Comparison of ENCODE assay signal across 30 cellular contexts in the genomic region with DNA sequence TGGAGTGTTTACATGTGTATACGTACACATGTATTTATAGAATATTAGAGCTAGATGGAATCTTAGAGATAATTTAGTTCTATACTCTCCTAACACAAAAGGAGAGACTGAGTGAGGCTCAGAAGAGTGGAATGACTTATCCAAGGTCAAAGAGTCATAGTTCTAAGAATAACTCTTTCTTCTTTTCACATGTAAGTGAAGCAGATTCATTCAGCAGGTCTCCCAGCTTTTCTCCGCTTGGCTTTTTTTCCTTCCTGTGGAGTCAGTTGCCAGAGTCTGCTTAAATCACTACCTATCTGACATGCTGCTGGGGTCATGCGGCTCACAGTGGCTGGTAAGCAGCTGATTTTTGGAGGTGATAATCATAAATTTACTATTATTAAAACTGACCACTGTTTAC.
"Had no signal": no experiment of that assay in that cellular context is flagged by ENCODE, and none has a peak within 500 bp of the region (broad histone marks: within the 10 kb centered on the region; RNA-seq: fewer than 3 reads in every experiment).

No MANE protein-coding gene starts in this region.

- H3K9me3 Mint-ChIP-seq: activated CD8-positive, alpha-beta T cell treated with anti-CD3 and anti-CD28 coated beads for 36 hours; activated naive CD4-positive, alpha-beta T cell treated with anti-CD3 and anti-CD28 coated beads, Interleukin-2, amount 50 U/mL, for 24 hours; nephron progenitor cell had no signal

- H3K27me3 ChIP-seq: body of pancreas, dorsolateral prefrontal cortex, pancreas, right lobe of liver, thyroid gland, upper lobe of right lung had no signal

- DNase-seq: activated B cell treated with CpG ODN at 0.5 μM for 24 hours; activated CD4-positive, alpha-beta T cell treated with anti-CD3 and anti-CD28 coated beads, Interleukin-2, amount 50 U/mL, for 1 hour; activated CD8-positive, alpha-beta T cell treated with anti-CD3 and anti-CD28 coated beads for 36 hours; activated naive CD8-positive, alpha-beta T cell treated with anti-CD3 and anti-CD28 coated beads, Interleukin-2, amount 50 U/mL, for 24 hours; activated T-cell treated with anti-CD3 and anti-CD28 coated beads, Interleukin-2, amount 50 U/mL, for 48 hours; anterior cingulate cortex; body of pancreas; cerebellar nuclear complex; dorsolateral prefrontal cortex; effector memory CD8-positive, alpha-beta T cell; head of caudate nucleus; hippocampal formation; lower lobe of right lung; mesenchymal stem cell; naive B cell; nephron progenitor cell; pancreas; right lobe of liver; stimulated activated CD4-positive, alpha-beta T cell treated with anti-CD3 and anti-CD28 coated beads, Interleukin-4, amount 100 ng/mL, for 4 hours; stimulated activated CD8-positive, alpha-beta memory T cell treated with anti-CD3 and anti-CD28 coated beads, Interleukin-4, amount 100 ng/mL, for 48 hours; stimulated activated naive CD8-positive, alpha-beta T cell treated with anti-CD3 and anti-CD28 coated beads, Interleukin-15, amount 100 ng/mL, for 72 hours; T-helper 17 cell; thyroid gland; upper lobe of right lung had no signal

- H3K27ac ChIP-seq: body of pancreas, coronary artery, lower lobe of right lung, pancreas, right lobe of liver, SK-N-MC, skin epidermis, thyroid gland, upper lobe of right lung had no signal

- H3K4me1 Mint-ChIP-seq: activated B cell treated with CpG ODN at 0.5 μM for 24 hours; activated naive CD4-positive, alpha-beta T cell treated with anti-CD3 and anti-CD28 coated beads, Interleukin-2, amount 50 U/mL, for 24 hours; activated naive CD8-positive, alpha-beta T cell treated with anti-CD3 and anti-CD28 coated beads, Interleukin-2, amount 50 U/mL, for 24 hours; naive B cell; stimulated activated memory B cell treated with anti-CD40 and anti-IgM and Interleukin-4, amounts not matched to agents 10 μg/mL and 1 μg/mL and 100 μg/mL, for 72 hours; stimulated activated naive CD8-positive, alpha-beta T cell treated with anti-CD3 and anti-CD28 coated beads, Interleukin-15, amount 100 ng/mL, for 72 hours; T-helper 17 cell had no signal

- H3K4me1 ChIP-seq: body of pancreas, lower lobe of right lung, pancreas, right lobe of liver, thyroid gland, upper lobe of right lung had no signal

- ATAC-seq: activated CD8-positive, alpha-beta T cell treated with anti-CD3 and anti-CD28 coated beads for 36 hours; activated naive CD8-positive, alpha-beta T cell treated with anti-CD3 and anti-CD28 coated beads, Interleukin-2, amount 50 U/mL, for 24 hours; body of pancreas; effector memory CD8-positive, alpha-beta T cell; lower lobe of right lung; pancreas; right lobe of liver; stimulated activated memory B cell treated with anti-CD40 and anti-IgM and Interleukin-4, amounts not matched to agents 10 μg/mL and 1 μg/mL and 100 μg/mL, for 72 hours; stimulated activated naive CD8-positive, alpha-beta T cell treated with anti-CD3 and anti-CD28 coated beads, Interleukin-15, amount 100 ng/mL, for 72 hours; T-helper 17 cell; upper lobe of right lung had no signal

- H3K27me3 Mint-ChIP-seq: activated B cell treated with CpG ODN at 0.5 μM for 24 hours; activated CD8-positive, alpha-beta T cell treated with anti-CD3 and anti-CD28 coated beads for 36 hours; activated naive CD4-positive, alpha-beta T cell treated with anti-CD3 and anti-CD28 coated beads, Interleukin-2, amount 50 U/mL, for 24 hours; activated naive CD8-positive, alpha-beta T cell treated with anti-CD3 and anti-CD28 coated beads, Interleukin-2, amount 50 U/mL, for 24 hours; effector memory CD8-positive, alpha-beta T cell; naive B cell; stimulated activated memory B cell treated with anti-CD40 and anti-IgM and Interleukin-4, amounts not matched to agents 10 μg/mL and 1 μg/mL and 100 μg/mL, for 72 hours; stimulated activated naive CD8-positive, alpha-beta T cell treated with anti-CD3 and anti-CD28 coated beads, Interleukin-15, amount 100 ng/mL, for 72 hours; T-helper 17 cell had no signal

- H3K27ac Mint-ChIP-seq: activated B cell treated with CpG ODN at 0.5 μM for 24 hours; activated CD8-positive, alpha-beta T cell treated with anti-CD3 and anti-CD28 coated beads for 36 hours; activated naive CD4-positive, alpha-beta T cell treated with anti-CD3 and anti-CD28 coated beads, Interleukin-2, amount 50 U/mL, for 24 hours; activated naive CD8-positive, alpha-beta T cell treated with anti-CD3 and anti-CD28 coated beads, Interleukin-2, amount 50 U/mL, for 24 hours; activated T-helper 2 cell treated with anti-CD3 and anti-CD28 coated beads, Interferon-gamma antibody, Interleukin-2, Interleukin-4, amounts not matched to agents 10 μg/mL and 5 μg/mL and 100 μg/mL, durations not matched to agents 14 hours and 24 hours and 36 hours; effector memory CD8-positive, alpha-beta T cell; naive B cell; nephron progenitor cell; stimulated activated memory B cell treated with anti-CD40 and anti-IgM and Interleukin-4, amounts not matched to agents 10 μg/mL and 1 μg/mL and 100 μg/mL, for 72 hours; stimulated activated naive CD8-positive, alpha-beta T cell treated with anti-CD3 and anti-CD28 coated beads, Interleukin-15, amount 100 ng/mL, for 72 hours; T-helper 17 cell had no signal

- H3K9me3 ChIP-seq: body of pancreas, lower lobe of right lung, pancreas, right lobe of liver, thyroid gland, upper lobe of right lung had no signal

- H3K36me3 Mint-ChIP-seq: activated naive CD4-positive, alpha-beta T cell treated with anti-CD3 and anti-CD28 coated beads, Interleukin-2, amount 50 U/mL, for 24 hours; naive B cell; stimulated activated memory B cell treated with anti-CD40 and anti-IgM and Interleukin-4, amounts not matched to agents 10 μg/mL and 1 μg/mL and 100 μg/mL, for 72 hours had no signal

- H3K4me3 ChIP-seq: body of pancreas, coronary artery, dorsolateral prefrontal cortex, lower lobe of right lung, pancreas, right lobe of liver, SK-N-MC, skin epidermis, thyroid gland, upper lobe of right lung had no signal

- H3K36me3 ChIP-seq: pancreas, right lobe of liver had no signal

- H3K4me3 Mint-ChIP-seq: activated B cell treated with CpG ODN at 0.5 μM for 24 hours; activated CD8-positive, alpha-beta T cell treated with anti-CD3 and anti-CD28 coated beads for 36 hours; activated naive CD4-positive, alpha-beta T cell treated with anti-CD3 and anti-CD28 coated beads, Interleukin-2, amount 50 U/mL, for 24 hours; activated naive CD8-positive, alpha-beta T cell treated with anti-CD3 and anti-CD28 coated beads, Interleukin-2, amount 50 U/mL, for 24 hours; effector memory CD8-positive, alpha-beta T cell; naive B cell; nephron progenitor cell; stimulated activated memory B cell treated with anti-CD40 and anti-IgM and Interleukin-4, amounts not matched to agents 10 μg/mL and 1 μg/mL and 100 μg/mL, for 72 hours; stimulated activated naive CD8-positive, alpha-beta T cell treated with anti-CD3 and anti-CD28 coated beads, Interleukin-15, amount 100 ng/mL, for 72 hours; T-helper 17 cell had no signal
